ENCODE assay signal across 20 cellular contexts in genomic region chr2:1678609-1679008, GRCh38.
"Had no signal": no experiment of that assay in that cellular context is flagged by ENCODE, and none has a peak within 500 bp of the region (broad histone marks: within the 10 kb centered on the region; RNA-seq: fewer than 3 reads in every experiment).

No MANE protein-coding gene starts in this region.

- H3K4me2 ChIP-seq: neural progenitor cell had no signal

- H2AFZ ChIP-seq: neural progenitor cell had no signal

- H3K36me3 ChIP-seq: neural progenitor cell, uterus had no signal

- H3K4me3 Mint-ChIP-seq: activated B cell treated with CpG ODN at 0.5 μM for 24 hours; activated CD4-positive, alpha-beta T cell treated with anti-CD3 and anti-CD28 coated beads for 36 hours; activated naive CD4-positive, alpha-beta T cell treated with anti-CD3 and anti-CD28 coated beads for 36 hours; activated naive CD8-positive, alpha-beta T cell treated with anti-CD3 and anti-CD28 coated beads, Interleukin-2, amount 10 ng/mL, durations not matched to agents 7 days and 5 days; naive thymus-derived CD4-positive, alpha-beta T cell; neural progenitor cell; stimulated activated naive CD8-positive, alpha-beta T cell treated with anti-CD3 and anti-CD28 coated beads, Interleukin-15, Interleukin-2, amounts not matched to agents 100 ng/mL and 50 ng/mL, for 24 hours had no signal

- H3K4me1 Mint-ChIP-seq: activated B cell treated with CpG ODN at 0.5 μM for 24 hours; activated CD4-positive, alpha-beta T cell treated with anti-CD3 and anti-CD28 coated beads for 36 hours; activated naive CD8-positive, alpha-beta T cell treated with anti-CD3 and anti-CD28 coated beads, Interleukin-2, amount 10 ng/mL, durations not matched to agents 7 days and 5 days; naive thymus-derived CD4-positive, alpha-beta T cell had no signal

- H3K27me3 ChIP-seq: heart left ventricle, neural progenitor cell, tibial nerve, uterus had no signal

- H3K4me1 ChIP-seq: neural progenitor cell had no signal

- H3K9me3 ChIP-seq: heart left ventricle, prostate gland, tibial nerve, uterus had no signal

- H3K9ac ChIP-seq: neural progenitor cell had no signal

- H3K36me3 Mint-ChIP-seq: activated naive CD8-positive, alpha-beta T cell treated with anti-CD3 and anti-CD28 coated beads, Interleukin-2, amount 10 ng/mL, durations not matched to agents 7 days and 5 days; naive thymus-derived CD4-positive, alpha-beta T cell had no signal

- H3K4me3 ChIP-seq: coronary artery, heart left ventricle, neural progenitor cell, prostate gland, skin epidermis, tibial nerve, uterus had no signal

- DNase-seq: activated B cell treated with CpG ODN at 0.5 μM for 24 hours; activated CD4-positive, alpha-beta T cell treated with anti-CD3 and anti-CD28 coated beads for 36 hours; activated CD4-positive, alpha-beta T cell treated with anti-CD3 and anti-CD28 coated beads, Interleukin-2, amount 50 U/mL, for 4 hours; activated CD8-positive, alpha-beta memory T cell treated with anti-CD3 and anti-CD28 coated beads for 24 hours; activated naive CD4-positive, alpha-beta T cell treated with anti-CD3 and anti-CD28 coated beads for 36 hours; activated naive CD8-positive, alpha-beta T cell treated with anti-CD3 and anti-CD28 coated beads, Interleukin-2, amount 10 ng/mL, durations not matched to agents 7 days and 5 days; activated T-cell treated with anti-CD3 and anti-CD28 coated beads, Interleukin-2, amount 50 U/mL, for 48 hours; amniotic stem cell; cerebellar nuclear complex; heart left ventricle; naive thymus-derived CD4-positive, alpha-beta T cell; stimulated activated CD4-positive, alpha-beta T cell treated with anti-CD3 and anti-CD28 coated beads, Interleukin-1b, Interleukin-23, amount 100 ng/mL, for 48 hours; T-helper 9 cell; uterus had no signal

- H3K27me3 Mint-ChIP-seq: activated B cell treated with CpG ODN at 0.5 μM for 24 hours; stimulated activated naive CD8-positive, alpha-beta T cell treated with anti-CD3 and anti-CD28 coated beads, Interleukin-15, Interleukin-2, amounts not matched to agents 100 ng/mL and 50 ng/mL, for 24 hours had no signal

- H3K27ac ChIP-seq: coronary artery, neural progenitor cell, prostate gland, skin epidermis, tibial nerve had no signal

- ATAC-seq: activated CD4-positive, alpha-beta T cell treated with anti-CD3 and anti-CD28 coated beads for 36 hours; heart left ventricle; naive thymus-derived CD4-positive, alpha-beta T cell had no signal

- H3K9me3 Mint-ChIP-seq: activated B cell treated with CpG ODN at 0.5 μM for 24 hours; activated naive CD4-positive, alpha-beta T cell treated with anti-CD3 and anti-CD28 coated beads for 36 hours; activated naive CD8-positive, alpha-beta T cell treated with anti-CD3 and anti-CD28 coated beads, Interleukin-2, amount 10 ng/mL, durations not matched to agents 7 days and 5 days; naive thymus-derived CD4-positive, alpha-beta T cell; neural progenitor cell; stimulated activated naive CD8-positive, alpha-beta T cell treated with anti-CD3 and anti-CD28 coated beads, Interleukin-15, Interleukin-2, amounts not matched to agents 100 ng/mL and 50 ng/mL, for 24 hours had no signal

- H3K27ac Mint-ChIP-seq: activated B cell treated with CpG ODN at 0.5 μM for 24 hours; activated CD4-positive, alpha-beta T cell treated with anti-CD3 and anti-CD28 coated beads for 36 hours; activated naive CD4-positive, alpha-beta T cell treated with anti-CD3 and anti-CD28 coated beads for 36 hours; activated naive CD8-positive, alpha-beta T cell treated with anti-CD3 and anti-CD28 coated beads, Interleukin-2, amount 10 ng/mL, durations not matched to agents 7 days and 5 days; stimulated activated naive CD8-positive, alpha-beta T cell treated with anti-CD3 and anti-CD28 coated beads, Interleukin-15, Interleukin-2, amounts not matched to agents 100 ng/mL and 50 ng/mL, for 24 hours had no signal
